ENCODE assay signal across 33 cellular contexts in genomic region chr6:97078791-97079190, GRCh38.
"Had no signal": no experiment of that assay in that cellular context is flagged by ENCODE, and none has a peak within 500 bp of the region (broad histone marks: within the 10 kb centered on the region; RNA-seq: fewer than 3 reads in every experiment).

No MANE protein-coding gene starts in this region.

- DNase-seq: Karpas-422, Kasumi-1, KBM-7, KG1, MG63, MM.1S, MV-4-11, NCI-H1048, NCI-H1092, NCI-H1092 treated with DMSO at 0.1 percent for 48 hours, NCI-H1105, NCI-H1105 treated with DMSO at 0.1 percent for 48 hours, NCI-H1417 treated with DMSO at 0.1 percent for 48 hours, NCI-H1436, NCI-H1436 treated with DMSO at 0.1 percent for 48 hours, NCI-H146, NCI-H1694, NCI-H1694 treated with DMSO at 0.1 percent for 48 hours, NCI-H187, NCI-H187 treated with DMSO at 0.1 percent for 48 hours, NCI-H1930, NCI-H2029, NCI-H2029 treated with DMSO at 0.1 percent for 48 hours, NCI-H2081, NCI-H2081 treated with DMSO at 0.1 percent for 48 hours, NCI-H2107, NCI-H2171, NCI-H2171 treated with DMSO at 0.1 percent for 48 hours, NCI-H226, NCI-H345, NCI-H446, NCI-H446 treated with DMSO at 0.1 percent for 48 hours, NCI-H510A had no signal
